17 cellular contexts compared by ENCODE assay signal in the genomic region with DNA sequence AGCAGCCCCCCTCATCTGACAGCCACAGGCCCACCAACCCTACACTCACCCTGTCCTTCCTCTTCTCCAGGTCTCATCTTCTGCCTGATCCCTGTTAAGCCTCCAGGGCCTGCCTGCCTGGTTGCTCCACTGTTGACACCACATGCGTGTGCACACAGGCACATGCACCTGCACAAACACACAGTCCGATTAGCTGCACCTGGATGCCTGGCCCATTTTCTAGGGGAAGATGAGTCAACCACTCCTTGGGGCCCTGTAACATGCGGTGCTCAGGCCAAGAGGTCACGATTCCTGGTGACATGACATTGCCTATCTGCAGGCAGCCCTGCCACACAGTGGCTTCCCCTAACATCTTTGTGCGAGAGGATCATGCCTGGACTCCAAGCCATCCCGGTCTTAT.
DNase-seq lines count a peak whose midpoint lies in the region; ATAC-seq and TF ChIP-seq lines count a peak whose summit lies in the region.
"Had no signal": no experiment of that assay in that cellular context is flagged by ENCODE, and none has a peak within 500 bp of the region (broad histone marks: within the 10 kb centered on the region; RNA-seq: fewer than 3 reads in every experiment).

No MANE protein-coding gene starts in this region.

- H3K27ac ChIP-seq in WERI-Rb-1 (peak overlapping the region; percentile 97), RWPE1 (no peak overlapping the region)
- H3K27ac ChIP-seq: GM23248 had no signal

- DNase-seq in activated CD4-positive, alpha-beta T cell treated with anti-CD3 and anti-CD28 coated beads, Interleukin-2, amount 10 ng/mL, durations not matched to agents 7 days and 5 days, result no peak
- no peak for DNase-seq in activated CD4-positive, alpha-beta T cell treated with anti-CD3 and anti-CD28 coated beads, Interleukin-2, amount 50 U/mL, for 48 hours
- DNase-seq in NCI-H510A treated with DMSO at 0.1 percent for 48 hours (lab: John Stamatoyannopoulos, UW) (peak; percentile 11), WERI-Rb-1 (no peak), NCI-H524 (lab: John Stamatoyannopoulos, UW) (no peak), RWPE1 (ENCODE audit: low spot score) (no peak)
- DNase-seq: BE2C; DMS79 treated with DMSO at 0.1 percent for 48 hours; GM23248; H9; HFFc6; KG1; NCI-H1092 treated with DMSO at 0.1 percent for 48 hours; NCI-H1694 treated with DMSO at 0.1 percent for 48 hours; NCI-H2107; NK-92 treated with Interleukin-12 subunit alpha and Interleukin-12 subunit beta, amount 100 ng/mL, for 24 hours had no signal

- no peak for ATAC-seq in HG02678 (IDR thresholded peaks at IDR 0.05; ENCODE audit: unreplicated experiment)

- CTCF ChIA-PET in activated CD4-positive, alpha-beta T cell treated with anti-CD3 and anti-CD28 coated beads, Interleukin-2, amount 10 ng/mL, durations not matched to agents 7 days and 5 days (lab: Charles Lee), result no interaction called here
- CTCF ChIA-PET in RWPE1 (lab: Yijun Ruan, JAX), result no interaction called here

- no peaks in the 10 kb centered on the region for H3K36me3 Mint-ChIP-seq in activated CD4-positive, alpha-beta T cell treated with anti-CD3 and anti-CD28 coated beads, Interleukin-2, amount 10 ng/mL, durations not matched to agents 7 days and 5 days (ENCODE audit: low read depth)

- TF ChIP-seq CTCF in WERI-Rb-1 (IDR thresholded peaks at IDR 0.05; ENCODE audit: low read depth, low read length) (no peak), RWPE1 (conservative IDR thresholded peaks at IDR 0.05; ENCODE audit: low read depth) (no peak)

- H3K27ac Mint-ChIP-seq in activated CD4-positive, alpha-beta T cell treated with anti-CD3 and anti-CD28 coated beads, Interleukin-2, amount 10 ng/mL, durations not matched to agents 7 days and 5 days, result peak overlapping the region; percentile 57
- H3K27ac Mint-ChIP-seq: H9, HFFc6 had no signal

- H3K9me3 Mint-ChIP-seq in activated CD4-positive, alpha-beta T cell treated with anti-CD3 and anti-CD28 coated beads, Interleukin-2, amount 10 ng/mL, durations not matched to agents 7 days and 5 days, result no peaks in the 10 kb centered on the region
- H3K9me3 Mint-ChIP-seq: HFFc6 had no signal

- POLR2A ChIA-PET in activated CD4-positive, alpha-beta T cell treated with anti-CD3 and anti-CD28 coated beads, Interleukin-2, amount 10 ng/mL, durations not matched to agents 7 days and 5 days (lab: Charles Lee), result interaction anchor here (0.7 kb wide), 1 partner anchor 106 kb away, joined by 4 read pairs; no protein-coding TSS in a partner anchor
- POLR2A ChIA-PET in RWPE1 (lab: Yijun Ruan, JAX; ENCODE audit: low non-redundant PET), result no interaction called here

- no peaks in the 10 kb centered on the region for H3K27me3 ChIP-seq in WERI-Rb-1 (ENCODE audit: insufficient read depth, low read depth, severe bottlenecking)
- H3K27me3 ChIP-seq: BE2C had no signal

- no peak overlapping the region for H3K4me3 ChIP-seq in WERI-Rb-1 (ENCODE audit: low read depth, low read length)
- H3K4me3 ChIP-seq: GM23248 had no signal

- peaks cover 2% of the 10 kb centered on the region for H3K4me1 Mint-ChIP-seq in activated CD4-positive, alpha-beta T cell treated with anti-CD3 and anti-CD28 coated beads, Interleukin-2, amount 10 ng/mL, durations not matched to agents 7 days and 5 days

- no peak overlapping the region for H3K4me3 Mint-ChIP-seq in activated CD4-positive, alpha-beta T cell treated with anti-CD3 and anti-CD28 coated beads, Interleukin-2, amount 10 ng/mL, durations not matched to agents 7 days and 5 days
- H3K4me3 Mint-ChIP-seq: H9, HFFc6 had no signal

- no peaks in the 10 kb centered on the region for H3K36me3 ChIP-seq in WERI-Rb-1
- H3K36me3 ChIP-seq: BE2C had no signal

- H3K27me3 Mint-ChIP-seq in activated CD4-positive, alpha-beta T cell treated with anti-CD3 and anti-CD28 coated beads, Interleukin-2, amount 10 ng/mL, durations not matched to agents 7 days and 5 days, result no peaks in the 10 kb centered on the region

- no peaks in the 10 kb centered on the region for H3K9me3 ChIP-seq in WERI-Rb-1 (ENCODE audit: severe bottlenecking)
- H3K9me3 ChIP-seq: BE2C had no signal
